29 cellular contexts compared by ENCODE assay signal in genomic region chr11:126997196-126997595, GRCh38. TPM values are rescaled to one million over a fixed set of nuclear protein-coding genes. Genes with fewer than 3 reads are reported as not detected.
A peak's percentile ranks its signal among the peaks of the same experiment; 100 is the strongest.
DNase-seq lines count a peak whose midpoint lies in the region; ATAC-seq lines count a peak whose summit lies in the region.
"Had no signal": no experiment of that assay in that cellular context is flagged by ENCODE, and none has a peak within 500 bp of the region (broad histone marks: within the 10 kb centered on the region; RNA-seq: fewer than 3 reads in every experiment).

No MANE protein-coding gene starts in this region.

- 56 to 72% methylated on average over 3 to 5 of the region's 5 CpGs for WGBS in ectodermal cell, 2 experiments

- peak; percentile 76 for DNase-seq in EH (ENCODE audit: low read depth)
- peak; percentile 62 for DNase-seq in NCI-H345 (lab: John Stamatoyannopoulos, UW)
- peak; percentile 49 for DNase-seq in occipital lobe (lab: John Stamatoyannopoulos, UW)
- DNase-seq in NCI-H446 (lab: John Stamatoyannopoulos, UW): no peak
- DNase-seq in effector memory CD8-positive, alpha-beta T cell: no peak
- no peak for DNase-seq in LoVo (ENCODE audit: low spot score)
- DNase-seq: activated CD4-positive, alpha-beta memory T cell treated with anti-CD3 and anti-CD28 coated beads, Interleukin-2, amount 10 ng/mL, durations not matched to agents 7 days and 5 days; activated CD4-positive, CD25-positive, alpha-beta regulatory T cell; activated gamma-delta T cell; activated T-cell treated with anti-CD3 and anti-CD28 coated beads for 4 hours; amniotic stem cell; central memory CD4-positive, alpha-beta T cell; DND-41; effector CD8-positive, alpha-beta T cell; left cardiac atrium; mesendoderm; naive thymus-derived CD8-positive, alpha-beta T cell; NCI-H1436 treated with DMSO at 0.1 percent for 48 hours; NK-92 treated with Interleukin-12 subunit alpha and Interleukin-12 subunit beta, amount 100 ng/mL, for 24 hours; spleen; stimulated activated CD4-positive, alpha-beta T cell treated with anti-CD3 and anti-CD28 coated beads, Interleukin-4, amount 100 ng/mL, for 24 hours; transverse colon had no signal

- no peaks in the 10 kb centered on the region for H3K4me1 Mint-ChIP-seq in effector memory CD8-positive, alpha-beta T cell (ENCODE audit: low read depth in 2 of 2)
- H3K4me1 Mint-ChIP-seq: activated CD4-positive, alpha-beta memory T cell treated with anti-CD3 and anti-CD28 coated beads, Interleukin-2, amount 10 ng/mL, durations not matched to agents 7 days and 5 days had no signal

- H3K4me3 ChIP-seq in ectodermal cell (ENCODE audit: insufficient read depth, low read depth, low read length): no peak overlapping the region
- H3K4me3 ChIP-seq: esophagus muscularis mucosa, spleen, transverse colon had no signal

- no peak overlapping the region for H3K4me3 Mint-ChIP-seq in effector memory CD8-positive, alpha-beta T cell
- H3K4me3 Mint-ChIP-seq: activated CD4-positive, alpha-beta memory T cell treated with anti-CD3 and anti-CD28 coated beads, Interleukin-2, amount 10 ng/mL, durations not matched to agents 7 days and 5 days; naive thymus-derived CD8-positive, alpha-beta T cell; stimulated activated naive CD8-positive, alpha-beta T cell treated with anti-CD3 and anti-CD28 coated beads, Interleukin-15, Interleukin-2, amounts not matched to agents 100 ng/mL and 50 ng/mL, for 24 hours had no signal

- H3K27ac Mint-ChIP-seq in effector memory CD8-positive, alpha-beta T cell: no peak overlapping the region
- H3K27ac Mint-ChIP-seq: activated CD4-positive, alpha-beta memory T cell treated with anti-CD3 and anti-CD28 coated beads, Interleukin-2, amount 10 ng/mL, durations not matched to agents 7 days and 5 days; naive thymus-derived CD8-positive, alpha-beta T cell; stimulated activated naive CD8-positive, alpha-beta T cell treated with anti-CD3 and anti-CD28 coated beads, Interleukin-15, Interleukin-2, amounts not matched to agents 100 ng/mL and 50 ng/mL, for 24 hours had no signal

- peaks cover 65% of the 10 kb centered on the region for H3K27me3 ChIP-seq in ectodermal cell (ENCODE audit: control insufficient read depth, insufficient read depth, low read length, poor library complexity, severe bottlenecking)

- peaks cover 16 to 22% of the 10 kb centered on the region in 2 donors for H3K27me3 Mint-ChIP-seq in effector memory CD8-positive, alpha-beta T cell

- H3K36me3 Mint-ChIP-seq in effector memory CD8-positive, alpha-beta T cell (ENCODE audit: insufficient read depth): no peaks in the 10 kb centered on the region
- H3K36me3 Mint-ChIP-seq: naive thymus-derived CD8-positive, alpha-beta T cell had no signal

- H3K27ac ChIP-seq in ectodermal cell (ENCODE audit: insufficient read depth, low read depth, low read length, poor library complexity, severe bottlenecking): peak overlapping the region; percentile 36
- H3K27ac ChIP-seq: esophagus muscularis mucosa, spleen, transverse colon had no signal

- peaks cover 37% of the 10 kb centered on the region for H3K4me1 ChIP-seq in ectodermal cell (ENCODE audit: control insufficient read depth, insufficient read depth, low read length)

- ATAC-seq in effector memory CD8-positive, alpha-beta T cell (replicated peaks): no peak
- ATAC-seq in HG02884 (IDR thresholded peaks at IDR 0.05; ENCODE audit: unreplicated experiment): no peak
- ATAC-seq: left cardiac atrium; naive thymus-derived CD8-positive, alpha-beta T cell; Panc1 had no signal

- H3K9me3 Mint-ChIP-seq in effector memory CD8-positive, alpha-beta T cell: no peaks in the 10 kb centered on the region
- H3K9me3 Mint-ChIP-seq: activated CD4-positive, alpha-beta memory T cell treated with anti-CD3 and anti-CD28 coated beads, Interleukin-2, amount 10 ng/mL, durations not matched to agents 7 days and 5 days; naive thymus-derived CD8-positive, alpha-beta T cell; stimulated activated naive CD8-positive, alpha-beta T cell treated with anti-CD3 and anti-CD28 coated beads, Interleukin-15, Interleukin-2, amounts not matched to agents 100 ng/mL and 50 ng/mL, for 24 hours had no signal

- H3K36me3 ChIP-seq in ectodermal cell (ENCODE audit: control insufficient read depth, insufficient read depth, low read length): no peaks in the 10 kb centered on the region
- H3K36me3 ChIP-seq: esophagus muscularis mucosa, spleen, transverse colon had no signal

- H3K9me3 ChIP-seq in ectodermal cell (ENCODE audit: control insufficient read depth, low read length): no peaks in the 10 kb centered on the region
- H3K9me3 ChIP-seq: esophagus muscularis mucosa, spleen, transverse colon had no signal

RNA-seq across cellular contexts. Expression of gene KIRREL3, which starts 3.4 kb away (rescaled TPM):
- polyA plus RNA-seq in ectodermal cell (2013, experiment 1 of 4): 0.67 TPM
- polyA plus RNA-seq in ectodermal cell (2013, experiment 2 of 4): 1.4 TPM
- 1.2 TPM for polyA plus RNA-seq in ectodermal cell (2013, experiment 3 of 4)
- 1.2 TPM for polyA plus RNA-seq in ectodermal cell (2013, experiment 4 of 4)
- 29.3 TPM for total RNA-seq in occipital lobe
- total RNA-seq: activated CD4-positive, alpha-beta memory T cell treated with anti-CD3 and anti-CD28 coated beads, Interleukin-2, amount 10 ng/mL, durations not matched to agents 7 days and 5 days; naive thymus-derived CD8-positive, alpha-beta T cell; pulmonary artery endothelial cell; SK-MEL-5 had no signal
- polyA plus RNA-seq: naive thymus-derived CD8-positive, alpha-beta T cell had no signal

Comparison
In these comparisons a context has a peak if more than half of its experiments do, and no peak if none do; other contexts are left out.
1. DNase-seq: peak in EH (single experiment), NCI-H345 (single experiment) and occipital lobe (single experiment); none in NCI-H446 (0 of 2), effector memory CD8-positive, alpha-beta T cell (0 of 3) and LoVo (single experiment).